1 cellular context compared by ENCODE assay signal in genomic region chrX:109199726-109200125, GRCh38.
TF ChIP-seq lines count a peak whose summit lies in the region.

No MANE protein-coding gene starts in this region.

TF ChIP-seq in SK-N-SH, 30 proteins besides CTCF, POLR2A, EP300 and RAD21 (continued from another document):
- TF ChIP-seq REST (IDR thresholded peaks at IDR 0.05; ENCODE audit: low read depth, low read length): no peak
- no peak for TF ChIP-seq RXRA (IDR thresholded peaks at IDR 0.05; ENCODE audit: borderline replicate concordance, low read depth)
